ENCODE assay signal across 18 cellular contexts in the genomic region with DNA sequence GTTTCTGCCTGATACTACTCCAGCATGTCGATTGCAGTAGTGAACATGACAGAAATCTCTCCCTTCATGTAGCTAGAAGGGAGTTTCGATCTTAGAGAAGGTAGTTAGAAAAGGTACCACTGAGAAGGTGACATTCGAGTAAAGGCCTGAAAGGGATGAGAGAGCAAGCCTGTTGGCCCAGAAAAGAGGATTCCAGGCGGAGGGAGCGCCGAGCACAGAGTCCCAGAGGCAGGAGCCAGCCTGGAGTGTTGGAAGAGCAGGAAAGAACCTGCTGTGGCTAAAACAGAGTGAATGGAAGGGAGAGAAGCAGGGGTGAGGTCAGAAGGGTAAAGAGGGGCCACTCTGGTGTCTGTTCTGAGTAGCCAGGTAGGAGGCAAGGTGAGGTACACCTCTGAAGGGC. TPM values are rescaled to one million over a fixed set of nuclear protein-coding genes. Genes with fewer than 3 reads are reported as not detected.
DNase-seq lines count a peak whose midpoint lies in the region; ATAC-seq and TF ChIP-seq lines count a peak whose summit lies in the region.
"Had no signal": no experiment of that assay in that cellular context is flagged by ENCODE, and none has a peak within 500 bp of the region (broad histone marks: within the 10 kb centered on the region; RNA-seq: fewer than 3 reads in every experiment).

No MANE protein-coding gene starts in this region.

- POLR2A ChIA-PET in activated CD4-positive, alpha-beta T cell treated with anti-CD3 and anti-CD28 coated beads, Interleukin-2, amount 10 ng/mL, durations not matched to agents 7 days and 5 days (lab: Charles Lee): no interaction called here

- peak overlapping the region in 2 of 3 donors; percentile 14 to 60 for H3K9ac ChIP-seq in skeletal muscle tissue (ENCODE audit: low read depth in 1 of 3, low read length in 3 of 3)

- CTCF ChIA-PET in activated CD4-positive, alpha-beta T cell treated with anti-CD3 and anti-CD28 coated beads, Interleukin-2, amount 10 ng/mL, durations not matched to agents 7 days and 5 days (lab: Charles Lee): no interaction called here

- peaks cover 48% of the 10 kb centered on the region for H3K4me1 Mint-ChIP-seq in activated CD4-positive, alpha-beta T cell treated with anti-CD3 and anti-CD28 coated beads, Interleukin-2, amount 10 ng/mL, durations not matched to agents 7 days and 5 days
- H3K4me1 Mint-ChIP-seq in T-helper 17 cell: peaks cover 39% of the 10 kb centered on the region

- no peaks in the 10 kb centered on the region for H3K27me3 ChIP-seq in layer of hippocampus (ENCODE audit: control insufficient read depth, insufficient read depth, low read length)
- H3K27me3 ChIP-seq in skeletal muscle tissue (ENCODE audit: control insufficient read depth in 3 of 3, insufficient read depth in 3 of 3, low read length in 3 of 3): no peaks in the 10 kb centered on the region
- H3K27me3 ChIP-seq: left lung, SJSA1, thyroid gland had no signal

- peaks cover 24 to 34% (median 28%) of the 10 kb centered on the region in 3 donors for H3K4me1 ChIP-seq in skeletal muscle tissue (ENCODE audit: control insufficient read depth in 3 of 3, insufficient read depth in 3 of 3, low read length in 3 of 3)
- H3K4me1 ChIP-seq: SJSA1 had no signal

- DNase-seq in activated CD4-positive, alpha-beta T cell treated with anti-CD3 and anti-CD28 coated beads, Interleukin-2, amount 10 ng/mL, durations not matched to agents 7 days and 5 days: no peak
- no peak for DNase-seq in activated CD4-positive, alpha-beta T cell treated with anti-CD3 and anti-CD28 coated beads, Interleukin-2, amount 50 U/mL, for 48 hours
- DNase-seq in T-helper 17 cell (no peak), H4 (ENCODE audit: low spot score) (no peak), GF-D8 (lab: John Stamatoyannopoulos, UW) (no peak)
- DNase-seq: C1 segment of cervical spinal cord, DND-41, H7, hypothalamus, left lung, NCI-H187 treated with DMSO at 0.1 percent for 48 hours, NCI-H526, OCI-M1, thyroid gland had no signal

- peaks cover 20% of the 10 kb centered on the region for H3K36me3 Mint-ChIP-seq in activated CD4-positive, alpha-beta T cell treated with anti-CD3 and anti-CD28 coated beads, Interleukin-2, amount 10 ng/mL, durations not matched to agents 7 days and 5 days (ENCODE audit: low read depth)
- peaks cover 3% of the 10 kb centered on the region for H3K36me3 Mint-ChIP-seq in T-helper 17 cell (ENCODE audit: low read depth)

- no peaks in the 10 kb centered on the region for H3K9me3 Mint-ChIP-seq in activated CD4-positive, alpha-beta T cell treated with anti-CD3 and anti-CD28 coated beads, Interleukin-2, amount 10 ng/mL, durations not matched to agents 7 days and 5 days

- H3K4me3 ChIP-seq in skeletal muscle tissue (ENCODE audit: low read length in 3 of 3): no peak overlapping the region
- H3K4me3 ChIP-seq: left lung, SJSA1, thyroid gland had no signal

- ATAC-seq in T-helper 17 cell (no peak), SK-N-SH treated with all-trans-retinoic acid at 6 μM for 48 hours (no peak)
- ATAC-seq: left lung had no signal

- no peak overlapping the region for H3K4me3 Mint-ChIP-seq in activated CD4-positive, alpha-beta T cell treated with anti-CD3 and anti-CD28 coated beads, Interleukin-2, amount 10 ng/mL, durations not matched to agents 7 days and 5 days
- no peak overlapping the region for H3K4me3 Mint-ChIP-seq in T-helper 17 cell

- no peaks in the 10 kb centered on the region for H3K9me3 ChIP-seq in T-helper 17 cell (ENCODE audit: control insufficient read depth, low read length, poor library complexity, severe bottlenecking)
- H3K9me3 ChIP-seq in skeletal muscle tissue (ENCODE audit: control insufficient read depth in 3 of 3, low read length in 3 of 3): no peaks in the 10 kb centered on the region
- H3K9me3 ChIP-seq: left lung, SJSA1, thyroid gland had no signal

- H3K27me3 Mint-ChIP-seq in activated CD4-positive, alpha-beta T cell treated with anti-CD3 and anti-CD28 coated beads, Interleukin-2, amount 10 ng/mL, durations not matched to agents 7 days and 5 days: no peaks in the 10 kb centered on the region
- H3K27me3 Mint-ChIP-seq in T-helper 17 cell: no peaks in the 10 kb centered on the region

- H3K27ac ChIP-seq in layer of hippocampus (ENCODE audit: low read depth, low read length): peak overlapping the region; percentile 33
- H3K27ac ChIP-seq in skeletal muscle tissue (ENCODE audit: low read depth, low read length): peak overlapping the region; percentile 67
- H3K27ac ChIP-seq: SJSA1 had no signal

- H3K27ac Mint-ChIP-seq in activated CD4-positive, alpha-beta T cell treated with anti-CD3 and anti-CD28 coated beads, Interleukin-2, amount 10 ng/mL, durations not matched to agents 7 days and 5 days: peak overlapping the region; percentile 77
- H3K27ac Mint-ChIP-seq in T-helper 17 cell: peak overlapping the region; percentile 96

- H3K36me3 ChIP-seq in skeletal muscle tissue (ENCODE audit: control insufficient read depth in 3 of 3, insufficient read depth in 3 of 3, low read length in 3 of 3): peaks cover 0 to 9% (median 4%) of the 10 kb centered on the region in 3 donors

TF ChIP-seq in SK-N-SH treated with all-trans-retinoic acid at 6 μM for 48 hours, 23 proteins besides CTCF, POLR2A, EP300 and RAD21:
- TF ChIP-seq TOX (CRISPR knock-in tag; IDR thresholded peaks at IDR 0.05; ENCODE audit: borderline replicate concordance) (no peak), RARB (CRISPR knock-in tag; IDR thresholded peaks at IDR 0.05) (no peak), ISL1 (CRISPR knock-in tag; IDR thresholded peaks at IDR 0.05) (no peak), TCF4 (CRISPR knock-in tag; IDR thresholded peaks at IDR 0.05; ENCODE audit: borderline replicate concordance) (no peak), BACH2 (CRISPR knock-in tag; IDR thresholded peaks at IDR 0.05; ENCODE audit: borderline replicate concordance) (no peak), ZNF8 (CRISPR knock-in tag; IDR thresholded peaks at IDR 0.05) (no peak), CSDC2 (CRISPR knock-in tag; IDR thresholded peaks at IDR 0.05) (no peak), ESRRG (CRISPR knock-in tag; IDR thresholded peaks at IDR 0.05) (no peak), ZNF70 (CRISPR knock-in tag; IDR thresholded peaks at IDR 0.05) (no peak)
- TF ChIP-seq, protein P1, sequence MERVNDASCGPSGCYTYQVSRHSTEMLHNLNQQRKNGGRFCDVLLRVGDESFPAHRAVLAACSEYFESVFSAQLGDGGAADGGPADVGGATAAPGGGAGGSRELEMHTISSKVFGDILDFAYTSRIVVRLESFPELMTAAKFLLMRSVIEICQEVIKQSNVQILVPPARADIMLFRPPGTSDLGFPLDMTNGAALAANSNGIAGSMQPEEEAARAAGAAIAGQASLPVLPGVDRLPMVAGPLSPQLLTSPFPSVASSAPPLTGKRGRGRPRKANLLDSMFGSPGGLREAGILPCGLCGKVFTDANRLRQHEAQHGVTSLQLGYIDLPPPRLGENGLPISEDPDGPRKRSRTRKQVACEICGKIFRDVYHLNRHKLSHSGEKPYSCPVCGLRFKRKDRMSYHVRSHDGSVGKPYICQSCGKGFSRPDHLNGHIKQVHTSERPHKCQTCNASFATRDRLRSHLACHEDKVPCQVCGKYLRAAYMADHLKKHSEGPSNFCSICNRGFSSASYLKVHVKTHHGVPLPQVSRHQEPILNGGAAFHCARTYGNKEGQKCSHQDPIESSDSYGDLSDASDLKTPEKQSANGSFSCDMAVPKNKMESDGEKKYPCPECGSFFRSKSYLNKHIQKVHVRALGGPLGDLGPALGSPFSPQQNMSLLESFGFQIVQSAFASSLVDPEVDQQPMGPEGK (CRISPR knock-in tag; IDR thresholded peaks at IDR 0.05; ENCODE audit: borderline replicate concordance): no peak
- TF ChIP-seq, protein P2, sequence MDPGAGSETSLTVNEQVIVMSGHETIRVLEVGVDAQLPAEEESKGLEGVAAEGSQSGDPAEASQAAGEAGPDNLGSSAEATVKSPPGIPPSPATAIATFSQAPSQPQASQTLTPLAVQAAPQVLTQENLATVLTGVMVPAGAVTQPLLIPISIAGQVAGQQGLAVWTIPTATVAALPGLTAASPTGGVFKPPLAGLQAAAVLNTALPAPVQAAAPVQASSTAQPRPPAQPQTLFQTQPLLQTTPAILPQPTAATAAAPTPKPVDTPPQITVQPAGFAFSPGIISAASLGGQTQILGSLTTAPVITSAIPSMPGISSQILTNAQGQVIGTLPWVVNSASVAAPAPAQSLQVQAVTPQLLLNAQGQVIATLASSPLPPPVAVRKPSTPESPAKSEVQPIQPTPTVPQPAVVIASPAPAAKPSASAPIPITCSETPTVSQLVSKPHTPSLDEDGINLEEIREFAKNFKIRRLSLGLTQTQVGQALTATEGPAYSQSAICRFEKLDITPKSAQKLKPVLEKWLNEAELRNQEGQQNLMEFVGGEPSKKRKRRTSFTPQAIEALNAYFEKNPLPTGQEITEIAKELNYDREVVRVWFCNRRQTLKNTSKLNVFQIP (CRISPR knock-in tag; IDR thresholded peaks at IDR 0.05; ENCODE audit: borderline replicate concordance, low read depth): no peak

RNA-seq across cellular contexts. Expression of a gene that starts 52.5 kb away (rescaled TPM):
- total RNA-seq in activated CD4-positive, alpha-beta T cell treated with anti-CD3 and anti-CD28 coated beads, Interleukin-2, amount 10 ng/mL, durations not matched to agents 7 days and 5 days: 10 to 100 TPM; 16.1 to 16.6 TPM
- total RNA-seq in T-helper 17 cell (10 to 100 TPM; 34.4 to 43.6 TPM), skeletal muscle tissue (17.2 TPM)
- 10.4 and 11.9 TPM in 2 replicates for total RNA-seq in H4 (2014; rRNA removed; shearing (Covaris generic))

RNA-seq across cellular contexts. Expression of a gene that starts 58.2 kb away (rescaled TPM):
- 100 to 1,000 TPM; 404 to 442 TPM for total RNA-seq in activated CD4-positive, alpha-beta T cell treated with anti-CD3 and anti-CD28 coated beads, Interleukin-2, amount 10 ng/mL, durations not matched to agents 7 days and 5 days
- total RNA-seq in T-helper 17 cell (100 to 1,000 TPM; 109 to 122 TPM), skeletal muscle tissue (80.4 TPM)
- 387 and 418 TPM in 2 replicates for total RNA-seq in H4 (2014; rRNA removed; shearing (Covaris generic))
